ENCODE assay signal across 8 cellular contexts in genomic region chr3:72310028-72310987, GRCh38.
A peak's percentile ranks its signal among the peaks of the same experiment; 100 is the strongest.
DNase-seq lines count a peak whose midpoint lies in the region; ATAC-seq and TF ChIP-seq lines count a peak whose summit lies in the region.

No MANE protein-coding gene starts in this region.

- H3K27ac ChIP-seq in SK-N-SH (ENCODE audit: low read depth in 2 of 2, low read length in 1 of 2) = 0 out of 4 replicates have a peak overlapping the region, but pooled peaks of 1 of the 2 experiments have one; percentile 20
- H3K27ac ChIP-seq in RWPE1 = no peak overlapping the region

- H3K4me3 ChIP-seq in SK-N-SH (ENCODE audit: low read depth in 2 of 2, low read length in 1 of 2) = no peak overlapping the region

- no peaks in the 10 kb centered on the region for H3K36me3 ChIP-seq in SK-N-SH (replicated peaks in 1 of 2; ENCODE audit: control insufficient read depth in 1 of 2, insufficient read depth in 2 of 2, low read length in 1 of 2)

- H3K4me2 ChIP-seq in SK-N-SH = peak overlapping the region; percentile 44

- no peaks in the 10 kb centered on the region for H3K79me2 ChIP-seq in SK-N-SH (ENCODE audit: insufficient read depth)

- no peaks in the 10 kb centered on the region for H3K9me3 ChIP-seq in SK-N-SH

- peaks cover 3% of the 10 kb centered on the region for H3K9me3 Mint-ChIP-seq in activated CD4-positive, alpha-beta T cell treated with anti-CD3 and anti-CD28 coated beads, Interleukin-2, amount 10 ng/mL, durations not matched to agents 24 days and 14 days
- H3K9me3 Mint-ChIP-seq in endothelial cell (ENCODE audit: unreplicated experiment) (no peaks in the 10 kb centered on the region), osteocyte (ENCODE audit: unreplicated experiment) (no peaks in the 10 kb centered on the region)

- H3K4me1 ChIP-seq in SK-N-SH (ENCODE audit: control insufficient read depth in 1 of 2, insufficient read depth in 2 of 2, low read depth in 1 of 2, low read length in 1 of 2) = peaks cover 4 to 34% of the 10 kb centered on the region in 2 experiments; a peak in 2 of 4 replicates

- intact Hi-C loops in activated CD4-positive, alpha-beta T cell treated with anti-CD3 and anti-CD28 coated beads, Interleukin-2, amount 10 ng/mL, durations not matched to agents 24 days and 14 days (cut with micrococcal nuclease) = no loop called here

- H3F3A ChIP-seq in SK-N-SH (replicated peaks; ENCODE audit: insufficient read depth) = no peaks in the 10 kb centered on the region

- peak overlapping the region; percentile 72 for H3K4me3 Mint-ChIP-seq in activated CD4-positive, alpha-beta T cell treated with anti-CD3 and anti-CD28 coated beads, Interleukin-2, amount 10 ng/mL, durations not matched to agents 24 days and 14 days
- H3K4me3 Mint-ChIP-seq in endothelial cell (ENCODE audit: unreplicated experiment) = no peak overlapping the region
- H3K4me3 Mint-ChIP-seq in osteocyte (ENCODE audit: unreplicated experiment) = peak overlapping the region; percentile 61

- H4K20me1 ChIP-seq in SK-N-SH (ENCODE audit: insufficient read depth) = no peaks in the 10 kb centered on the region

- CTCF ChIA-PET in SK-N-SH (lab: Yijun Ruan, JAX) = interaction anchor here (1.1 kb wide), 1 partner anchor 136 kb away, joined by 3 read pairs; no protein-coding TSS in a partner anchor
- CTCF ChIA-PET in RWPE1 (lab: Yijun Ruan, JAX) = interaction anchor here (0.5 kb wide), 1 partner anchor 176 kb away, joined by 3 read pairs; no protein-coding TSS in a partner anchor

- H3K9ac ChIP-seq in SK-N-SH = no peak overlapping the region

- no peak for TF ChIP-seq EP300 in SK-N-SH (IDR thresholded peaks at IDR 0.05; ENCODE audit: borderline replicate concordance in 1 of 2, low read depth in 1 of 2, low read length in 1 of 2)

- no peaks in the 10 kb centered on the region for H3K9me2 ChIP-seq in SK-N-SH

- WGBS in SK-N-SH (ENCODE audit: low lambda C conversion rate) = 72% methylated on average over 19 of the region's 19 CpGs

- H3K27ac Mint-ChIP-seq in activated CD4-positive, alpha-beta T cell treated with anti-CD3 and anti-CD28 coated beads, Interleukin-2, amount 10 ng/mL, durations not matched to agents 24 days and 14 days = peak overlapping the region; percentile 89
- H3K27ac Mint-ChIP-seq in endothelial cell (ENCODE audit: unreplicated experiment) (peak overlapping the region; percentile 77), osteocyte (ENCODE audit: unreplicated experiment) (peak overlapping the region; percentile 84)

- TF ChIP-seq RAD21 in SK-N-SH (IDR thresholded peaks at IDR 0.05; ENCODE audit: low read length) = no peak

- peaks cover 17% of the 10 kb centered on the region for H3K4me1 Mint-ChIP-seq in activated CD4-positive, alpha-beta T cell treated with anti-CD3 and anti-CD28 coated beads, Interleukin-2, amount 10 ng/mL, durations not matched to agents 24 days and 14 days
- peaks cover 32% of the 10 kb centered on the region for H3K4me1 Mint-ChIP-seq in endothelial cell (ENCODE audit: unreplicated experiment)
- peaks cover 42% of the 10 kb centered on the region for H3K4me1 Mint-ChIP-seq in osteocyte (ENCODE audit: unreplicated experiment)

- no peaks in the 10 kb centered on the region; the same call in 1 of the 2 replicates for H3K27me3 ChIP-seq in SK-N-SH (ENCODE audit: insufficient read depth)

- POLR2A ChIA-PET in SK-N-SH (lab: Yijun Ruan, JAX) (no interaction called here), RWPE1 (lab: Yijun Ruan, JAX; ENCODE audit: low non-redundant PET) (no interaction called here)

- no peaks in the 10 kb centered on the region for H3K27me3 Mint-ChIP-seq in activated CD4-positive, alpha-beta T cell treated with anti-CD3 and anti-CD28 coated beads, Interleukin-2, amount 10 ng/mL, durations not matched to agents 24 days and 14 days
- H3K27me3 Mint-ChIP-seq in endothelial cell (ENCODE audit: unreplicated experiment) (peaks cover 6% of the 10 kb centered on the region), osteocyte (ENCODE audit: unreplicated experiment) (peaks cover 3% of the 10 kb centered on the region)

- peak; percentile 77 for DNase-seq in activated CD4-positive, alpha-beta T cell treated with anti-CD3 and anti-CD28 coated beads, Interleukin-2, amount 10 ng/mL, durations not matched to agents 24 days and 14 days
- no peak for DNase-seq in activated CD4-positive, alpha-beta T cell treated with anti-CD3 and anti-CD28 coated beads, Interleukin-2, amount 50 U/mL, for 4 hours
- DNase-seq in HT-29 (ENCODE audit: low spot score) = peak; percentile 16
- DNase-seq in SK-N-SH = peak; percentile 54
- peak; percentile 40 for DNase-seq in endothelial cell (ENCODE audit: low spot score)
- peak; percentile 87 for DNase-seq in osteocyte (ENCODE audit: extremely low spot score, unreplicated experiment)
- no peak for DNase-seq in RWPE1 (ENCODE audit: low spot score)

- peak; percentile 96 for ATAC-seq in GM21528 (IDR thresholded peaks at IDR 0.05; ENCODE audit: low FRiP score, unreplicated experiment)

- TF ChIP-seq CTCF in SK-N-SH (IDR thresholded peaks at IDR 0.05) = 0 out of 2 replicates have a peak, but pooled peaks have one; percentile 9
- TF ChIP-seq CTCF in endothelial cell (IDR thresholded peaks at IDR 0.05; ENCODE audit: unreplicated experiment) = no peak
- TF ChIP-seq CTCF in osteocyte (IDR thresholded peaks at IDR 0.05) = no peak
- no peak for TF ChIP-seq CTCF in RWPE1 (conservative IDR thresholded peaks at IDR 0.05; ENCODE audit: low read depth)

- no peaks in the 10 kb centered on the region for H3K36me3 Mint-ChIP-seq in activated CD4-positive, alpha-beta T cell treated with anti-CD3 and anti-CD28 coated beads, Interleukin-2, amount 10 ng/mL, durations not matched to agents 24 days and 14 days (ENCODE audit: low read depth)
- H3K36me3 Mint-ChIP-seq in endothelial cell (ENCODE audit: low read depth, unreplicated experiment) (no peaks in the 10 kb centered on the region), osteocyte (ENCODE audit: unreplicated experiment) (no peaks in the 10 kb centered on the region)

- peak overlapping the region; percentile 82; the same call in 1 of the 2 replicates for H2AFZ ChIP-seq in SK-N-SH (ENCODE audit: low read depth)

TF ChIP-seq in SK-N-SH, 30 proteins besides CTCF, POLR2A, EP300 and RAD21:
- no peak for TF ChIP-seq CHD2 (IDR thresholded peaks at IDR 0.05; ENCODE audit: low read length, partially characterized antibody)
- TF ChIP-seq ELF1 (IDR thresholded peaks at IDR 0.05) = no peak
- TF ChIP-seq RFX5 (IDR thresholded peaks at IDR 0.05; ENCODE audit: low read length) = no peak
- TF ChIP-seq USF1 (IDR thresholded peaks at IDR 0.05; ENCODE audit: borderline replicate concordance, low read depth) = no peak
- TF ChIP-seq NFIC (IDR thresholded peaks at IDR 0.05; ENCODE audit: borderline replicate concordance) = no peak
- TF ChIP-seq JUND (IDR thresholded peaks at IDR 0.05) = no peak
- no peak for TF ChIP-seq SMC3 (IDR thresholded peaks at IDR 0.05; ENCODE audit: low read depth, low read length)
- no peak for TF ChIP-seq NRF1 (IDR thresholded peaks at IDR 0.05; ENCODE audit: low read depth, low read length)
- TF ChIP-seq GABPA (IDR thresholded peaks at IDR 0.05; ENCODE audit: low read depth) = no peak
- no peak for TF ChIP-seq TEAD4 (IDR thresholded peaks at IDR 0.05; ENCODE audit: borderline replicate concordance, insufficient read depth)
- no peak for TF ChIP-seq ZBTB33 (IDR thresholded peaks at IDR 0.05; ENCODE audit: borderline replicate concordance, low read depth)
- no peak for TF ChIP-seq RXRA (IDR thresholded peaks at IDR 0.05; ENCODE audit: borderline replicate concordance, low read depth)
- no peak for TF ChIP-seq SIN3A (IDR thresholded peaks at IDR 0.05; ENCODE audit: borderline replicate concordance, low read depth, low read length)

Comparison
In these comparisons a context has a peak if more than half of its experiments do, and no peak if none do; other contexts are left out.
1. DNase-seq: peak in activated CD4-positive, alpha-beta T cell treated with anti-CD3 and anti-CD28 coated beads, Interleukin-2, amount 10 ng/mL, durations not matched to agents 24 days and 14 days (single experiment), HT-29 (single experiment), SK-N-SH (single experiment), endothelial cell (single experiment) and osteocyte (single experiment); none in activated CD4-positive, alpha-beta T cell treated with anti-CD3 and anti-CD28 coated beads, Interleukin-2, amount 50 U/mL, for 4 hours (0 of 2) and RWPE1 (single experiment).
2. Peak in every context shown above with its lines, with median percentiles within 50 percentile points of each other: H3K27ac Mint-ChIP-seq.